In the genomic region with DNA sequence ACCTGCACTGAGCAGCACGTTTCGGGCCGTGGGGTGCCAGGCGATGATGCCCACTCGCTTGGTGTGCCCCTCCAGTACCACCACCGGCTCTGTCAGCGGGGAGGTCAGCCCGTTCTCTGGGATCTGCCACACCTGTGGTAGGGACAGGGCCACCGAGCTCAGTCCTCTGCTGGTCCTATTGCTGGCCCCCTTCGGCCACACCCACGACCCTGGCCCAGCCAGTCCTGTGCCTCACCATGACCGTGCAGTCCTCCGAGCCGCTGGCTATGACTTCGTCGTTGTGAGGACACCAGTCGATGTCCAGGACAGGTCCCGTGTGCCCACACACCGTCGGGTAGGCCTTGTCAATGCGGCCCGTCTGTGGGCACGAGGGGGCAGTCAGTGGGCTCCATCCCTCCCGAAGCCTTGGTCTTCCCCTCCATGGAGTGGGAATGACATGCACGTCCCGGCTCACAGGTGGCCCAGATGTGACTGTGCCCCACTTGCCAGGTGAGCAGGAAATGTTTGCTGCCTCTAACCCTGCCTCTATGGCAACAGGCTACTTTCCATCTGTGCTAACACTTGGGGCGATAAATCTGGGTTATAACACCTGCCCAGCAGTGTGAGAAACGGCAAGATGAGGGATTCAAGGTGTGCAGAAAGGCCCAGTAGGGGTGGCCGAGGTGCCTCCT, we compare ENCODE assay signal across 11 cellular contexts. TPM values are rescaled to one million over a fixed set of nuclear protein-coding genes. Genes with fewer than 3 reads are reported as not detected.
DNase-seq lines count a peak whose midpoint lies in the region; FAIRE-seq and TF ChIP-seq lines count a peak whose summit lies in the region.
"Had no signal": no experiment of that assay in that cellular context is flagged by ENCODE, and none has a peak within 500 bp of the region (broad histone marks: within the 10 kb centered on the region; RNA-seq: fewer than 3 reads in every experiment).

No MANE protein-coding gene starts in this region.

- peak overlapping the region; percentile 85 for H3K4me3 ChIP-seq in AG04449 (ENCODE audit: low read depth, low read length)
- peak overlapping the region; percentile 91 for H3K4me3 ChIP-seq in adipocyte (ENCODE audit: low read length)
- peak overlapping the region; percentile 76 to 88 for H3K4me3 ChIP-seq in mucosa of rectum (ENCODE audit: low read length in 2 of 2)

- no peaks in the 10 kb centered on the region for H3K27me3 ChIP-seq in adipocyte (replicated peaks; ENCODE audit: control insufficient read depth, insufficient read depth, low read length)
- H3K27me3 ChIP-seq in mucosa of rectum (ENCODE audit: control insufficient read depth in 2 of 2, insufficient read depth in 2 of 2, low read length in 2 of 2): no peaks in the 10 kb centered on the region
- H3K27me3 ChIP-seq: cardiac muscle cell had no signal

- H3K4me1 ChIP-seq in adipocyte (ENCODE audit: control insufficient read depth, insufficient read depth, low read length): peaks cover 19% of the 10 kb centered on the region
- H3K4me1 ChIP-seq in mucosa of rectum (ENCODE audit: control insufficient read depth in 2 of 2, insufficient read depth in 2 of 2, low read length in 2 of 2): peaks cover 19 to 27% of the 10 kb centered on the region in 2 donors

- H3K9me3 ChIP-seq in adipocyte (ENCODE audit: control insufficient read depth, low read length) (no peaks in the 10 kb centered on the region), mucosa of rectum (ENCODE audit: control insufficient read depth in 2 of 2, low read length in 2 of 2) (no peaks in the 10 kb centered on the region)

- CTCF ChIA-PET in AG04449 (lab: Yijun Ruan, JAX): no interaction called here

- POLR2A ChIA-PET in AG04449 (lab: Yijun Ruan, JAX): no interaction called here

- TF ChIP-seq CTCF in AG04449 (IDR thresholded peaks at IDR 0.05; ENCODE audit: insufficient read depth, low read length, missing control alignments): no peak

- H3K36me3 ChIP-seq in adipocyte (ENCODE audit: control insufficient read depth, insufficient read depth, low read length, severe bottlenecking) (peaks cover 25% of the 10 kb centered on the region), mucosa of rectum (ENCODE audit: control insufficient read depth in 2 of 2, insufficient read depth in 2 of 2, low read length in 2 of 2) (peaks cover 20 to 24% of the 10 kb centered on the region in 2 donors)

- peak; percentile 90 for FAIRE-seq in HTR-8/SVneo (lab: Jason Lieb, UNC)

- peak overlapping the region in 1 of 2 donors; percentile 16 for H3K27ac ChIP-seq in mucosa of rectum (ENCODE audit: low read depth in 2 of 2, low read length in 2 of 2)

- DNase-seq in AG04449 (ENCODE audit: low read depth, low spot score) (no peak), HTR-8/SVneo (ENCODE audit: insufficient read length, low spot score) (no peak), adipocyte (ENCODE audit: low read depth) (no peak), SK-N-DZ (ENCODE audit: low spot score) (no peak), NCI-H82 treated with DMSO at 0.1 percent for 48 hours (lab: John Stamatoyannopoulos, UW; ENCODE audit: unreplicated experiment) (no peak), NCI-H526 treated with DMSO at 0.1 percent for 48 hours (lab: John Stamatoyannopoulos, UW) (no peak), pons (ENCODE audit: low spot score) (no peak)
- DNase-seq: EL; stimulated activated CD4-positive, alpha-beta T cell treated with anti-CD3 and anti-CD28 coated beads, Interleukin-4, amount 100 ng/mL, for 24 hours had no signal

- H3K9ac ChIP-seq in adipocyte (ENCODE audit: low read length) (peak overlapping the region; percentile 95), mucosa of rectum (ENCODE audit: low read depth in 1 of 2, low read length in 2 of 2) (peak overlapping the region; percentile 83 to 96)

RNA-seq across cellular contexts. Expression of a gene that starts 1.4 kb away (rescaled TPM):
- polyA plus RNA-seq in SK-N-DZ (2014; cell fraction: cytosol; rRNA removed): 48.5 and 52.3 TPM in 2 replicates
- polyA plus RNA-seq in SK-N-DZ (2014; cell fraction: nucleus; rRNA removed): 71.9 and 84.5 TPM in 2 replicates

RNA-seq across cellular contexts. Expression of a gene that starts 4.4 kb away (rescaled TPM):
- 1.8 TPM in 1 of 2 replicates, not detected in the other for polyA plus RNA-seq in SK-N-DZ (2014; cell fraction: cytosol; rRNA removed)
- 2.7 and 7.3 TPM in 2 replicates for polyA plus RNA-seq in SK-N-DZ (2014; cell fraction: nucleus; rRNA removed)

RNA-seq across cellular contexts. Expression of a gene that starts 10.7 kb away (rescaled TPM):
- polyA plus RNA-seq in SK-N-DZ (2014; cell fraction: cytosol; rRNA removed): not detected in 2 replicates
- polyA plus RNA-seq in SK-N-DZ (2014; cell fraction: nucleus; rRNA removed): not detected in 2 replicates
- polyA plus RNA-seq: cardiac muscle cell had no signal

RNA-seq across cellular contexts. Expression of a gene that starts 13.3 kb away (rescaled TPM):
- not detected in 2 replicates for polyA plus RNA-seq in SK-N-DZ (2014; cell fraction: cytosol; rRNA removed)
- not detected in 2 replicates for polyA plus RNA-seq in SK-N-DZ (2014; cell fraction: nucleus; rRNA removed)
- polyA plus RNA-seq: cardiac muscle cell had no signal

RNA-seq across cellular contexts. Expression of a gene that starts 13.6 kb away (rescaled TPM):
- 116 and 124 TPM in 2 replicates for polyA plus RNA-seq in SK-N-DZ (2014; cell fraction: cytosol; rRNA removed)
- 201 and 220 TPM in 2 replicates for polyA plus RNA-seq in SK-N-DZ (2014; cell fraction: nucleus; rRNA removed)
